In the genomic region with DNA sequence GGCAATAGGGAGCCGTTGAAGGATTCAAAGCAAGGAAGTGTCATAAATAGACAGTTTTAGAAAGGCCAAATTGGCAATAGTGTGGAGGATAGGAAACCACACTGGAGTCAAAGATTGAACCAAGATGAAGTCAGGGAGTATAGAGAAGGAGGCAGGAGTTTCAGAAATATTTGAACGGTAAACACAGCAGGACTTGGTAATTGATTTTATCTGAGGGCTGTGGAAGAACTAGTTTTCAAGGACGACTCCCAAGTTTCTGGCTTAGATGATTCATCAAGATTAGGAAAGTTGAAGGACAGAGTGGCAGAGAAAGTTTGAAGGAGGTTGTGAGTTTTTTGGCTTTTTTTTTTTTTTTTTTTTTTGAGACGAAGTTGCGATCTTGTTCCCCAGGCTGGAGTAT, we compare ENCODE assay signal across 18 cellular contexts. TPM values are rescaled to one million over a fixed set of nuclear protein-coding genes. Genes with fewer than 3 reads are reported as not detected.
DNase-seq lines count a peak whose midpoint lies in the region; ATAC-seq and TF ChIP-seq lines count a peak whose summit lies in the region.
"Had no signal": no experiment of that assay in that cellular context is flagged by ENCODE, and none has a peak within 500 bp of the region (broad histone marks: within the 10 kb centered on the region; RNA-seq: fewer than 3 reads in every experiment).

No MANE protein-coding gene starts in this region.

- H3K36me3 ChIP-seq in parathyroid adenoma (ENCODE audit: control insufficient read depth, insufficient read depth, low read length) (no peaks in the 10 kb centered on the region), brain microvascular endothelial cell (replicated peaks) (no peaks in the 10 kb centered on the region)
- H3K36me3 ChIP-seq: BLaER1 had no signal

- no peak overlapping the region for H3K4me3 Mint-ChIP-seq in activated naive CD8-positive, alpha-beta T cell treated with anti-CD3 and anti-CD28 coated beads for 36 hours
- no peak overlapping the region for H3K4me3 Mint-ChIP-seq in activated naive CD8-positive, alpha-beta T cell treated with anti-CD3 and anti-CD28 coated beads, Interleukin-2, amount 50 U/mL, for 24 hours
- H3K4me3 Mint-ChIP-seq: CD4-positive, CD25-positive, alpha-beta regulatory T cell; HFFc6 had no signal

- H3K4me1 Mint-ChIP-seq in activated naive CD8-positive, alpha-beta T cell treated with anti-CD3 and anti-CD28 coated beads for 36 hours = no peaks in the 10 kb centered on the region
- H3K4me1 Mint-ChIP-seq in activated naive CD8-positive, alpha-beta T cell treated with anti-CD3 and anti-CD28 coated beads, Interleukin-2, amount 50 U/mL, for 24 hours = no peaks in the 10 kb centered on the region
- H3K4me1 Mint-ChIP-seq: CD4-positive, CD25-positive, alpha-beta regulatory T cell had no signal

- no peaks in the 10 kb centered on the region for H3K36me3 Mint-ChIP-seq in activated naive CD8-positive, alpha-beta T cell treated with anti-CD3 and anti-CD28 coated beads for 36 hours
- no peaks in the 10 kb centered on the region for H3K36me3 Mint-ChIP-seq in activated naive CD8-positive, alpha-beta T cell treated with anti-CD3 and anti-CD28 coated beads, Interleukin-2, amount 50 U/mL, for 24 hours (ENCODE audit: low read depth)
- H3K36me3 Mint-ChIP-seq: CD4-positive, CD25-positive, alpha-beta regulatory T cell had no signal

- H3K27ac ChIP-seq in VCaP (peak overlapping the region; percentile 53), parathyroid adenoma (peak overlapping the region; percentile 47), brain microvascular endothelial cell (no peak overlapping the region)
- H3K27ac ChIP-seq: BLaER1, HL-60 had no signal

- no peaks in the 10 kb centered on the region for H3K27me3 Mint-ChIP-seq in activated naive CD8-positive, alpha-beta T cell treated with anti-CD3 and anti-CD28 coated beads for 36 hours
- no peaks in the 10 kb centered on the region for H3K27me3 Mint-ChIP-seq in activated naive CD8-positive, alpha-beta T cell treated with anti-CD3 and anti-CD28 coated beads, Interleukin-2, amount 50 U/mL, for 24 hours
- H3K27me3 Mint-ChIP-seq: CD4-positive, CD25-positive, alpha-beta regulatory T cell had no signal

- DNase-seq in activated naive CD8-positive, alpha-beta T cell treated with anti-CD3 and anti-CD28 coated beads for 36 hours = no peak
- no peak for DNase-seq in activated naive CD8-positive, alpha-beta T cell treated with anti-CD3 and anti-CD28 coated beads, Interleukin-2, amount 50 U/mL, for 24 hours
- DNase-seq in brain microvascular endothelial cell (no peak), SK-N-DZ (ENCODE audit: low spot score) (no peak)
- DNase-seq in activated CD4-positive, alpha-beta T cell treated with anti-CD3 and anti-CD28 coated beads, Interleukin-2, amount 50 U/mL, for 48 hours = no peak
- DNase-seq: 8988T; AML-193; Calu3; CD4-positive, CD25-positive, alpha-beta regulatory T cell; DMS 273 treated with DMSO at 0.1 percent for 48 hours; HCEC 1CT; HFFc6 had no signal

- H3K27me3 ChIP-seq in parathyroid adenoma (ENCODE audit: control insufficient read depth, insufficient read depth, low read length) = no peaks in the 10 kb centered on the region
- H3K27me3 ChIP-seq in brain microvascular endothelial cell (replicated peaks) = no peaks in the 10 kb centered on the region
- H3K27me3 ChIP-seq: BLaER1 had no signal

- H3K9me3 ChIP-seq in parathyroid adenoma (ENCODE audit: control insufficient read depth, low read length) = no peaks in the 10 kb centered on the region
- H3K9me3 ChIP-seq: BLaER1 had no signal

- no peak for ATAC-seq in activated naive CD8-positive, alpha-beta T cell treated with anti-CD3 and anti-CD28 coated beads, Interleukin-2, amount 50 U/mL, for 24 hours

- H2AFZ ChIP-seq in parathyroid adenoma = no peak overlapping the region

- H3K27ac Mint-ChIP-seq in activated naive CD8-positive, alpha-beta T cell treated with anti-CD3 and anti-CD28 coated beads for 36 hours = peak overlapping the region; percentile 10
- no peak overlapping the region for H3K27ac Mint-ChIP-seq in activated naive CD8-positive, alpha-beta T cell treated with anti-CD3 and anti-CD28 coated beads, Interleukin-2, amount 50 U/mL, for 24 hours
- H3K27ac Mint-ChIP-seq: CD4-positive, CD25-positive, alpha-beta regulatory T cell; HFFc6 had no signal

- in situ Hi-C loops in brain microvascular endothelial cell (cut with HindIII; ENCODE audit: low pct_ligation_motif_present, low sequenced_read_pairs) = no loop called here

- no peaks in the 10 kb centered on the region for H3K79me2 ChIP-seq in parathyroid adenoma

- no peak for TF ChIP-seq CTCF in VCaP (conservative IDR thresholded peaks at IDR 0.05)
- TF ChIP-seq CTCF in parathyroid adenoma (IDR thresholded peaks at IDR 0.05) = no peak
- TF ChIP-seq CTCF in brain microvascular endothelial cell (IDR thresholded peaks at IDR 0.05; ENCODE audit: low read depth, low read length, missing control alignments) = no peak

- no peaks in the 10 kb centered on the region for H3K9me3 Mint-ChIP-seq in activated naive CD8-positive, alpha-beta T cell treated with anti-CD3 and anti-CD28 coated beads for 36 hours
- no peaks in the 10 kb centered on the region for H3K9me3 Mint-ChIP-seq in activated naive CD8-positive, alpha-beta T cell treated with anti-CD3 and anti-CD28 coated beads, Interleukin-2, amount 50 U/mL, for 24 hours
- H3K9me3 Mint-ChIP-seq: HFFc6 had no signal

- no peak overlapping the region for H3K4me2 ChIP-seq in parathyroid adenoma (ENCODE audit: low read length)
- H3K4me2 ChIP-seq: BLaER1 had no signal

- peaks cover 2% of the 10 kb centered on the region for H3K4me1 ChIP-seq in parathyroid adenoma
- H3K4me1 ChIP-seq: BLaER1 had no signal

- H3K4me3 ChIP-seq in parathyroid adenoma (ENCODE audit: low read depth, low read length) = no peak overlapping the region
- no peak overlapping the region for H3K4me3 ChIP-seq in brain microvascular endothelial cell (ENCODE audit: low read depth, low read length)
- H3K4me3 ChIP-seq: BLaER1 had no signal

- H3K9ac ChIP-seq in parathyroid adenoma = no peak overlapping the region
- H3K9ac ChIP-seq: BLaER1 had no signal

RNA-seq across cellular contexts. Expression of gene TMEM31, which starts 11.5 kb away (rescaled TPM):
- not detected for total RNA-seq in activated naive CD8-positive, alpha-beta T cell treated with anti-CD3 and anti-CD28 coated beads for 36 hours
- 0.51 and 0.74 TPM in 2 replicates for polyA plus RNA-seq in SK-N-DZ (2014; cell fraction: cytosol; rRNA removed)
- polyA plus RNA-seq in SK-N-DZ (2014; cell fraction: nucleus; rRNA removed) = 0.37 TPM in 1 of 2 replicates, not detected in the other
- total RNA-seq: Calu3; CD4-positive, CD25-positive, alpha-beta regulatory T cell; Daoy; H4; HFFc6 had no signal

RNA-seq across cellular contexts. Expression of gene MORF4L2, which starts 12.7 kb away (rescaled TPM):
- total RNA-seq in activated naive CD8-positive, alpha-beta T cell treated with anti-CD3 and anti-CD28 coated beads for 36 hours = 100 to 1,000 TPM; 249 to 257 TPM
- 893 and 1,065 TPM in 2 replicates for polyA plus RNA-seq in SK-N-DZ (2014; cell fraction: cytosol; rRNA removed)
- polyA plus RNA-seq in SK-N-DZ (2014; cell fraction: nucleus; rRNA removed) = 519 and 539 TPM in 2 replicates
